Comparison of ENCODE assay signal across 8 cellular contexts in genomic region chr17:55266051-55266957, GRCh38.
DNase-seq lines count a peak whose midpoint lies in the region.

No MANE protein-coding gene starts in this region.

- DNase-seq in NCI-H82 (lab: John Stamatoyannopoulos, UW) (peak; percentile 39), NCI-H82 treated with DMSO at 0.1 percent for 48 hours (lab: John Stamatoyannopoulos, UW; ENCODE audit: unreplicated experiment) (no peak), caudate nucleus (lab: John Stamatoyannopoulos, UW) (peak in 27 of 61 donors; percentile 8 to 68 (median 43)), left kidney (ENCODE audit: low read depth, low spot score) (peak; percentile 39), substantia nigra (lab: John Stamatoyannopoulos, UW) (peak in 8 of 49 donors; percentile 2 to 53 (median 12)), GF-D8 (lab: John Stamatoyannopoulos, UW) (no peak), NCI-H187 (lab: John Stamatoyannopoulos, UW) (no peak), HuH-7 (ENCODE audit: low spot score) (no peak)

- H3K27ac ChIP-seq in caudate nucleus (ENCODE audit: low read depth, low read length): peak overlapping the region; percentile 58
- H3K27ac ChIP-seq in substantia nigra (ENCODE audit: low read depth, low read length, poor library complexity, severe bottlenecking): peak overlapping the region; percentile 56

Comparison
In these comparisons a context has a peak if more than half of its experiments do, and no peak if none do; other contexts are left out.
1. DNase-seq: peak in NCI-H82 (single experiment) and left kidney (single experiment); none in NCI-H82 treated with DMSO at 0.1 percent for 48 hours (single experiment), GF-D8 (single experiment), NCI-H187 (0 of 2) and HuH-7 (single experiment).